Comparison of ENCODE assay signal across 2 cellular contexts in the genomic region with DNA sequence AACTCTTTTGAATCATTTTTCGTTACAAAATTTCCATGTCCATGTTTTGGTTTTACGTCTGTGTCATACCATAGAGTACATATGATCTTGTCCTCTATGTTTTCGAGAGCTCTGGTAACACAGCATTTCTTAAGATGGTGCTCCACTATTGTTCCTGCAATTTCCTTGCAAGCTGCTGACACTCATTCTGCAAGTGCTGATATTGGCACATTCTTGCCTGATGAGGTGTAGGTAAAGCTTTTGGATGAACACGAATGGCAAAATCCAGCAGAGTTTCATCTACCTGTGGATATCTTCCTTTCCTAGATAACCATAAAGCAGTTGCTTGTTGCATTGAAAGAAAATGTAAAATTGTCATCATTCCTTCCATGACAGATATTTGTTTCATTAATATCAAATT.
TF ChIP-seq lines count a peak whose summit lies in the region.

No MANE protein-coding gene starts in this region.

TF ChIP-seq in IMR-90, 13 proteins besides CTCF, POLR2A, EP300 and RAD21:
- TF ChIP-seq RCOR1 (IDR thresholded peaks at IDR 0.05; ENCODE audit: insufficient replicate concordance, low read length): no peak
- no peak for TF ChIP-seq CEBPB (IDR thresholded peaks at IDR 0.05; ENCODE audit: low read depth, low read length)
- no peak for TF ChIP-seq RFX5 (IDR thresholded peaks at IDR 0.05; ENCODE audit: low read depth, low read length)
- TF ChIP-seq FOS (IDR thresholded peaks at IDR 0.05; ENCODE audit: low read depth, low read length): no peak
- TF ChIP-seq, protein P1, sequence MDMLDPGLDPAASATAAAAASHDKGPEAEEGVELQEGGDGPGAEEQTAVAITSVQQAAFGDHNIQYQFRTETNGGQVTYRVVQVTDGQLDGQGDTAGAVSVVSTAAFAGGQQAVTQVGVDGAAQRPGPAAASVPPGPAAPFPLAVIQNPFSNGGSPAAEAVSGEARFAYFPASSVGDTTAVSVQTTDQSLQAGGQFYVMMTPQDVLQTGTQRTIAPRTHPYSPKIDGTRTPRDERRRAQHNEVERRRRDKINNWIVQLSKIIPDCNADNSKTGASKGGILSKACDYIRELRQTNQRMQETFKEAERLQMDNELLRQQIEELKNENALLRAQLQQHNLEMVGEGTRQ (IDR thresholded peaks at IDR 0.05; ENCODE audit: low read depth, low read length): no peak
- TF ChIP-seq, protein P2, sequence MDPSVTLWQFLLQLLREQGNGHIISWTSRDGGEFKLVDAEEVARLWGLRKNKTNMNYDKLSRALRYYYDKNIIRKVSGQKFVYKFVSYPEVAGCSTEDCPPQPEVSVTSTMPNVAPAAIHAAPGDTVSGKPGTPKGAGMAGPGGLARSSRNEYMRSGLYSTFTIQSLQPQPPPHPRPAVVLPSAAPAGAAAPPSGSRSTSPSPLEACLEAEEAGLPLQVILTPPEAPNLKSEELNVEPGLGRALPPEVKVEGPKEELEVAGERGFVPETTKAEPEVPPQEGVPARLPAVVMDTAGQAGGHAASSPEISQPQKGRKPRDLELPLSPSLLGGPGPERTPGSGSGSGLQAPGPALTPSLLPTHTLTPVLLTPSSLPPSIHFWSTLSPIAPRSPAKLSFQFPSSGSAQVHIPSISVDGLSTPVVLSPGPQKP (IDR thresholded peaks at IDR 0.05; ENCODE audit: borderline replicate concordance, low read depth, low read length): no peak
- TF ChIP-seq MAZ (IDR thresholded peaks at IDR 0.05; ENCODE audit: borderline replicate concordance, low read depth, low read length): no peak
- TF ChIP-seq MXI1 (IDR thresholded peaks at IDR 0.05; ENCODE audit: borderline replicate concordance, low read depth, low read length): no peak
- no peak for TF ChIP-seq NFE2L2 (IDR thresholded peaks at IDR 0.05; ENCODE audit: low read depth, low read length)
- TF ChIP-seq MAFK (IDR thresholded peaks at IDR 0.05; ENCODE audit: low read depth, low read length): no peak
- TF ChIP-seq BHLHE40 (IDR thresholded peaks at IDR 0.05; ENCODE audit: low read depth, low read length): no peak
- TF ChIP-seq CHD1 (IDR thresholded peaks at IDR 0.05; ENCODE audit: low read depth, low read length): no peak
- TF ChIP-seq SMC3 (IDR thresholded peaks at IDR 0.05; ENCODE audit: low read depth, low read length): no peak

TF ChIP-seq in H1, 55 proteins besides CTCF, POLR2A, EP300 and RAD21:
- TF ChIP-seq RBBP5 (IDR thresholded peaks at IDR 0.05; ENCODE audit: borderline replicate concordance, low read depth, low read length) (no peak), CBX5 (IDR thresholded peaks at IDR 0.05; ENCODE audit: low read depth, low read length) (no peak), KDM5A (IDR thresholded peaks at IDR 0.05; ENCODE audit: low read length) (no peak), HDAC6 (IDR thresholded peaks at IDR 0.05; ENCODE audit: low read depth, low read length) (no peak), BCL11A (IDR thresholded peaks at IDR 0.05; ENCODE audit: low read depth in 2 of 2, low read length in 2 of 2) (no peak), GTF2F1 (IDR thresholded peaks at IDR 0.05; ENCODE audit: borderline replicate concordance, low read depth, low read length) (no peak), SAP30 (IDR thresholded peaks at IDR 0.05; ENCODE audit: insufficient read depth, insufficient replicate concordance, low read length) (no peak), CREB1 (IDR thresholded peaks at IDR 0.05) (no peak), SP1 (IDR thresholded peaks at IDR 0.05; ENCODE audit: low read depth, low read length) (no peak), RNF2 (IDR thresholded peaks at IDR 0.05; ENCODE audit: borderline replicate concordance, low read depth, low read length, missing control alignments, poor library complexity, severe bottlenecking) (no peak), TAF7 (optimal IDR thresholded peaks at IDR 0.05; ENCODE audit: borderline replicate concordance, low read depth, low read length) (no peak), ZNF274 (IDR thresholded peaks at IDR 0.05; ENCODE audit: borderline replicate concordance, extremely low read depth, low read length) (no peak)
- TF ChIP-seq, protein P3, sequence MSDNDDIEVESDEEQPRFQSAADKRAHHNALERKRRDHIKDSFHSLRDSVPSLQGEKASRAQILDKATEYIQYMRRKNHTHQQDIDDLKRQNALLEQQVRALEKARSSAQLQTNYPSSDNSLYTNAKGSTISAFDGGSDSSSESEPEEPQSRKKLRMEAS (IDR thresholded peaks at IDR 0.05): no peak
- TF ChIP-seq, protein P4, sequence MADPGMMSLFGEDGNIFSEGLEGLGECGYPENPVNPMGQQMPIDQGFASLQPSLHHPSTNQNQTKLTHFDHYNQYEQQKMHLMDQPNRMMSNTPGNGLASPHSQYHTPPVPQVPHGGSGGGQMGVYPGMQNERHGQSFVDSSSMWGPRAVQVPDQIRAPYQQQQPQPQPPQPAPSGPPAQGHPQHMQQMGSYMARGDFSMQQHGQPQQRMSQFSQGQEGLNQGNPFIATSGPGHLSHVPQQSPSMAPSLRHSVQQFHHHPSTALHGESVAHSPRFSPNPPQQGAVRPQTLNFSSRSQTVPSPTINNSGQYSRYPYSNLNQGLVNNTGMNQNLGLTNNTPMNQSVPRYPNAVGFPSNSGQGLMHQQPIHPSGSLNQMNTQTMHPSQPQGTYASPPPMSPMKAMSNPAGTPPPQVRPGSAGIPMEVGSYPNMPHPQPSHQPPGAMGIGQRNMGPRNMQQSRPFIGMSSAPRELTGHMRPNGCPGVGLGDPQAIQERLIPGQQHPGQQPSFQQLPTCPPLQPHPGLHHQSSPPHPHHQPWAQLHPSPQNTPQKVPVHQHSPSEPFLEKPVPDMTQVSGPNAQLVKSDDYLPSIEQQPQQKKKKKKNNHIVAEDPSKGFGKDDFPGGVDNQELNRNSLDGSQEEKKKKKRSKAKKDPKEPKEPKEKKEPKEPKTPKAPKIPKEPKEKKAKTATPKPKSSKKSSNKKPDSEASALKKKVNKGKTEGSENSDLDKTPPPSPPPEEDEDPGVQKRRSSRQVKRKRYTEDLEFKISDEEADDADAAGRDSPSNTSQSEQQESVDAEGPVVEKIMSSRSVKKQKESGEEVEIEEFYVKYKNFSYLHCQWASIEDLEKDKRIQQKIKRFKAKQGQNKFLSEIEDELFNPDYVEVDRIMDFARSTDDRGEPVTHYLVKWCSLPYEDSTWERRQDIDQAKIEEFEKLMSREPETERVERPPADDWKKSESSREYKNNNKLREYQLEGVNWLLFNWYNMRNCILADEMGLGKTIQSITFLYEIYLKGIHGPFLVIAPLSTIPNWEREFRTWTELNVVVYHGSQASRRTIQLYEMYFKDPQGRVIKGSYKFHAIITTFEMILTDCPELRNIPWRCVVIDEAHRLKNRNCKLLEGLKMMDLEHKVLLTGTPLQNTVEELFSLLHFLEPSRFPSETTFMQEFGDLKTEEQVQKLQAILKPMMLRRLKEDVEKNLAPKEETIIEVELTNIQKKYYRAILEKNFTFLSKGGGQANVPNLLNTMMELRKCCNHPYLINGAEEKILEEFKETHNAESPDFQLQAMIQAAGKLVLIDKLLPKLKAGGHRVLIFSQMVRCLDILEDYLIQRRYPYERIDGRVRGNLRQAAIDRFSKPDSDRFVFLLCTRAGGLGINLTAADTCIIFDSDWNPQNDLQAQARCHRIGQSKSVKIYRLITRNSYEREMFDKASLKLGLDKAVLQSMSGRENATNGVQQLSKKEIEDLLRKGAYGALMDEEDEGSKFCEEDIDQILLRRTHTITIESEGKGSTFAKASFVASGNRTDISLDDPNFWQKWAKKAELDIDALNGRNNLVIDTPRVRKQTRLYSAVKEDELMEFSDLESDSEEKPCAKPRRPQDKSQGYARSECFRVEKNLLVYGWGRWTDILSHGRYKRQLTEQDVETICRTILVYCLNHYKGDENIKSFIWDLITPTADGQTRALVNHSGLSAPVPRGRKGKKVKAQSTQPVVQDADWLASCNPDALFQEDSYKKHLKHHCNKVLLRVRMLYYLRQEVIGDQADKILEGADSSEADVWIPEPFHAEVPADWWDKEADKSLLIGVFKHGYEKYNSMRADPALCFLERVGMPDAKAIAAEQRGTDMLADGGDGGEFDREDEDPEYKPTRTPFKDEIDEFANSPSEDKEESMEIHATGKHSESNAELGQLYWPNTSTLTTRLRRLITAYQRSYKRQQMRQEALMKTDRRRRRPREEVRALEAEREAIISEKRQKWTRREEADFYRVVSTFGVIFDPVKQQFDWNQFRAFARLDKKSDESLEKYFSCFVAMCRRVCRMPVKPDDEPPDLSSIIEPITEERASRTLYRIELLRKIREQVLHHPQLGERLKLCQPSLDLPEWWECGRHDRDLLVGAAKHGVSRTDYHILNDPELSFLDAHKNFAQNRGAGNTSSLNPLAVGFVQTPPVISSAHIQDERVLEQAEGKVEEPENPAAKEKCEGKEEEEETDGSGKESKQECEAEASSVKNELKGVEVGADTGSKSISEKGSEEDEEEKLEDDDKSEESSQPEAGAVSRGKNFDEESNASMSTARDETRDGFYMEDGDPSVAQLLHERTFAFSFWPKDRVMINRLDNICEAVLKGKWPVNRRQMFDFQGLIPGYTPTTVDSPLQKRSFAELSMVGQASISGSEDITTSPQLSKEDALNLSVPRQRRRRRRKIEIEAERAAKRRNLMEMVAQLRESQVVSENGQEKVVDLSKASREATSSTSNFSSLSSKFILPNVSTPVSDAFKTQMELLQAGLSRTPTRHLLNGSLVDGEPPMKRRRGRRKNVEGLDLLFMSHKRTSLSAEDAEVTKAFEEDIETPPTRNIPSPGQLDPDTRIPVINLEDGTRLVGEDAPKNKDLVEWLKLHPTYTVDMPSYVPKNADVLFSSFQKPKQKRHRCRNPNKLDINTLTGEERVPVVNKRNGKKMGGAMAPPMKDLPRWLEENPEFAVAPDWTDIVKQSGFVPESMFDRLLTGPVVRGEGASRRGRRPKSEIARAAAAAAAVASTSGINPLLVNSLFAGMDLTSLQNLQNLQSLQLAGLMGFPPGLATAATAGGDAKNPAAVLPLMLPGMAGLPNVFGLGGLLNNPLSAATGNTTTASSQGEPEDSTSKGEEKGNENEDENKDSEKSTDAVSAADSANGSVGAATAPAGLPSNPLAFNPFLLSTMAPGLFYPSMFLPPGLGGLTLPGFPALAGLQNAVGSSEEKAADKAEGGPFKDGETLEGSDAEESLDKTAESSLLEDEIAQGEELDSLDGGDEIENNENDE (IDR thresholded peaks at IDR 0.05; ENCODE audit: insufficient replicate concordance, low read length): no peak
- TF ChIP-seq, protein P5, sequence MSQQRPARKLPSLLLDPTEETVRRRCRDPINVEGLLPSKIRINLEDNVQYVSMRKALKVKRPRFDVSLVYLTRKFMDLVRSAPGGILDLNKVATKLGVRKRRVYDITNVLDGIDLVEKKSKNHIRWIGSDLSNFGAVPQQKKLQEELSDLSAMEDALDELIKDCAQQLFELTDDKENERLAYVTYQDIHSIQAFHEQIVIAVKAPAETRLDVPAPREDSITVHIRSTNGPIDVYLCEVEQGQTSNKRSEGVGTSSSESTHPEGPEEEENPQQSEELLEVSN (IDR thresholded peaks at IDR 0.05): no peak
TF ChIP-seq in H1: peak in this region for 0.
